In the genomic region with DNA sequence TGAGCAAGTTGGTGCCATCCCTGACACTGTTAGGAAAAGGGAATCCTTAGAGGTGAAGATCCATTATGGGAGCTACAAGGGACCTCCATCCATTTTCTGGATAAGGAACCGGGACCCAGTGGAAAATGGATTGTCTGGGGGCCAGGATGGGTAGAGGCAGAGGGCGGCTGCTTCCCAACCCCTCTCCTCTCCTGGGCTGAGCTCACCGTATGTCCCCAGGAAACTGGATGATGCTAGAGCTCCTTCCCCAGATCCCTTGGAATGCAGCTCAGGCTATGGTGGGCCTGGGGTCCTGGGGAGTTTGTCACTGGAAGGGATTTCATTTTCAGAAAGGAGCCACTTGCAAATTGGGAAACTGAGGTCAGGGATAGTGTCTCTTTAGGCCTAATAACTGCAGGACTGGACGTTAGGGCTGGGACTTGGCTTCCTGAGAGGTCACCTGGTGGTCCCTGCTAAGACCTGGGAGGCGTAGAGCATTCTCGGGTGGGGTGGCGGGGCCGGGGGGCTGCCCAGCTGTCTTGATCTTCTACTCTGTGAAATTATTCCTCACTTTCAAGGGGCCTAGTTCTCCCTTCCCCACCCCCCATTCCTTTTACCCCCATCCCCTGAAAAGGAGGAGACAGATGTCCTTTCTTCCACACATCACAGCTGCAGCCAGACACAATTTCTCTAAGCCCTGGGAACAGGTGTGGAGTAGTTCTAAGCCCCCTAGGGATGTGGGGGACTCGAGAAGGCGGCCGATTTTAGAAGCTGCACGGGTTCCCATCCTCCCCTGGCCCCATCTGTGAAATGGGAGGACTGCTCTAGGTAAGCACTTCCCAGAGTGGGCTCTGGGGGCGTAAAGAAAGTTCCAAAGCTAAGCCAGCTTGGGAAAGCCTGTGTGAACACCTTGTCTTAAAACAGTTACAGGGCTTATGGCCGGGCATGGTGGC, we compare ENCODE assay signal across 1 cellular context.
TF ChIP-seq lines count a peak whose summit lies in the region.

No MANE protein-coding gene starts in this region.

TF ChIP-seq in GM23338, 12 proteins besides CTCF, POLR2A, EP300 and RAD21:
- no peak for TF ChIP-seq POLR2AphosphoS5 (IDR thresholded peaks at IDR 0.05; ENCODE audit: low read depth)
- TF ChIP-seq, protein P1, sequence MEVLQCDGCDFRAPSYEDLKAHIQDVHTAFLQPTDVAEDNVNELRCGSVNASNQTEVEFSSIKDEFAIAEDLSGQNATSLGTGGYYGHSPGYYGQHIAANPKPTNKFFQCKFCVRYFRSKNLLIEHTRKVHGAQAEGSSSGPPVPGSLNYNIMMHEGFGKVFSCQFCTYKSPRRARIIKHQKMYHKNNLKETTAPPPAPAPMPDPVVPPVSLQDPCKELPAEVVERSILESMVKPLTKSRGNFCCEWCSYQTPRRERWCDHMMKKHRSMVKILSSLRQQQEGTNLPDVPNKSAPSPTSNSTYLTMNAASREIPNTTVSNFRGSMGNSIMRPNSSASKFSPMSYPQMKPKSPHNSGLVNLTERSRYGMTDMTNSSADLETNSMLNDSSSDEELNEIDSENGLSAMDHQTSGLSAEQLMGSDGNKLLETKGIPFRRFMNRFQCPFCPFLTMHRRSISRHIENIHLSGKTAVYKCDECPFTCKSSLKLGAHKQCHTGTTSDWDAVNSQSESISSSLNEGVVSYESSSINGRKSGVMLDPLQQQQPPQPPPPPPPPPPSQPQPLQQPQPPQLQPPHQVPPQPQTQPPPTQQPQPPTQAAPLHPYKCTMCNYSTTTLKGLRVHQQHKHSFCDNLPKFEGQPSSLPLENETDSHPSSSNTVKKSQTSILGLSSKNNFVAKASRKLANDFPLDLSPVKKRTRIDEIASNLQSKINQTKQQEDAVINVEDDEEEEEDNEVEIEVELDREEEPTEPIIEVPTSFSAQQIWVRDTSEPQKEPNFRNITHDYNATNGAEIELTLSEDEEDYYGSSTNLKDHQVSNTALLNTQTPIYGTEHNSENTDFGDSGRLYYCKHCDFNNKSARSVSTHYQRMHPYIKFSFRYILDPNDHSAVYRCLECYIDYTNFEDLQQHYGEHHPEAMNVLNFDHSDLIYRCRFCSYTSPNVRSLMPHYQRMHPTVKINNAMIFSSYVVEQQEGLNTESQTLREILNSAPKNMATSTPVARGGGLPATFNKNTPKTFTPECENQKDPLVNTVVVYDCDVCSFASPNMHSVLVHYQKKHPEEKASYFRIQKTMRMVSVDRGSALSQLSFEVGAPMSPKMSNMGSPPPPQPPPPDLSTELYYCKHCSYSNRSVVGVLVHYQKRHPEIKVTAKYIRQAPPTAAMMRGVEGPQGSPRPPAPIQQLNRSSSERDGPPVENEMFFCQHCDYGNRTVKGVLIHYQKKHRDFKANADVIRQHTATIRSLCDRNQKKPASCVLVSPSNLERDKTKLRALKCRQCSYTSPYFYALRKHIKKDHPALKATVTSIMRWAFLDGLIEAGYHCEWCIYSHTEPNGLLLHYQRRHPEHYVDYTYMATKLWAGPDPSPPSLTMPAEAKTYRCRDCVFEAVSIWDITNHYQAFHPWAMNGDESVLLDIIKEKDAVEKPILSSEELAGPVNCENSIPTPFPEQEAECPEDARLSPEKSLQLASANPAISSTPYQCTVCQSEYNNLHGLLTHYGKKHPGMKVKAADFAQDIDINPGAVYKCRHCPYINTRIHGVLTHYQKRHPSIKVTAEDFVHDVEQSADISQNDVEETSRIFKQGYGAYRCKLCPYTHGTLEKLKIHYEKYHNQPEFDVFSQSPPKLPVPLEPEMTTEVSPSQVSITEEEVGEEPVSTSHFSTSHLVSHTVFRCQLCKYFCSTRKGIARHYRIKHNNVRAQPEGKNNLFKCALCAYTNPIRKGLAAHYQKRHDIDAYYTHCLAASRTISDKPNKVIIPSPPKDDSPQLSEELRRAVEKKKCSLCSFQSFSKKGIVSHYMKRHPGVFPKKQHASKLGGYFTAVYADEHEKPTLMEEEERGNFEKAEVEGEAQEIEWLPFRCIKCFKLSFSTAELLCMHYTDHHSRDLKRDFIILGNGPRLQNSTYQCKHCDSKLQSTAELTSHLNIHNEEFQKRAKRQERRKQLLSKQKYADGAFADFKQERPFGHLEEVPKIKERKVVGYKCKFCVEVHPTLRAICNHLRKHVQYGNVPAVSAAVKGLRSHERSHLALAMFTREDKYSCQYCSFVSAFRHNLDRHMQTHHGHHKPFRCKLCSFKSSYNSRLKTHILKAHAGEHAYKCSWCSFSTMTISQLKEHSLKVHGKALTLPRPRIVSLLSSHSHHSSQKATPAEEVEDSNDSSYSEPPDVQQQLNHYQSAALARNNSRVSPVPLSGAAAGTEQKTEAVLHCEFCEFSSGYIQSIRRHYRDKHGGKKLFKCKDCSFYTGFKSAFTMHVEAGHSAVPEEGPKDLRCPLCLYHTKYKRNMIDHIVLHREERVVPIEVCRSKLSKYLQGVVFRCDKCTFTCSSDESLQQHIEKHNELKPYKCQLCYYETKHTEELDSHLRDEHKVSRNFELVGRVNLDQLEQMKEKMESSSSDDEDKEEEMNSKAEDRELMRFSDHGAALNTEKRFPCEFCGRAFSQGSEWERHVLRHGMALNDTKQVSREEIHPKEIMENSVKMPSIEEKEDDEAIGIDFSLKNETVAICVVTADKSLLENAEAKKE (CRISPR knock-in tag; IDR thresholded peaks at IDR 0.05) = no peak
- TF ChIP-seq, protein P2, sequence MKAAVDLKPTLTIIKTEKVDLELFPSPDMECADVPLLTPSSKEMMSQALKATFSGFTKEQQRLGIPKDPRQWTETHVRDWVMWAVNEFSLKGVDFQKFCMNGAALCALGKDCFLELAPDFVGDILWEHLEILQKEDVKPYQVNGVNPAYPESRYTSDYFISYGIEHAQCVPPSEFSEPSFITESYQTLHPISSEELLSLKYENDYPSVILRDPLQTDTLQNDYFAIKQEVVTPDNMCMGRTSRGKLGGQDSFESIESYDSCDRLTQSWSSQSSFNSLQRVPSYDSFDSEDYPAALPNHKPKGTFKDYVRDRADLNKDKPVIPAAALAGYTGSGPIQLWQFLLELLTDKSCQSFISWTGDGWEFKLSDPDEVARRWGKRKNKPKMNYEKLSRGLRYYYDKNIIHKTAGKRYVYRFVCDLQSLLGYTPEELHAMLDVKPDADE (IDR thresholded peaks at IDR 0.05) = no peak
- no peak for TF ChIP-seq JUNB (IDR thresholded peaks at IDR 0.05; ENCODE audit: unreplicated experiment)
- no peak for TF ChIP-seq EZH2phosphoT487 (IDR thresholded peaks at IDR 0.05; ENCODE audit: unreplicated experiment)
- TF ChIP-seq NANOG (IDR thresholded peaks at IDR 0.05; ENCODE audit: borderline replicate concordance) = no peak
- TF ChIP-seq STAT1 (IDR thresholded peaks at IDR 0.05; ENCODE audit: unreplicated experiment) = no peak
- TF ChIP-seq ZNF331 (CRISPR knock-in tag; IDR thresholded peaks at IDR 0.05; ENCODE audit: low read depth) = no peak
